In the genomic region with DNA sequence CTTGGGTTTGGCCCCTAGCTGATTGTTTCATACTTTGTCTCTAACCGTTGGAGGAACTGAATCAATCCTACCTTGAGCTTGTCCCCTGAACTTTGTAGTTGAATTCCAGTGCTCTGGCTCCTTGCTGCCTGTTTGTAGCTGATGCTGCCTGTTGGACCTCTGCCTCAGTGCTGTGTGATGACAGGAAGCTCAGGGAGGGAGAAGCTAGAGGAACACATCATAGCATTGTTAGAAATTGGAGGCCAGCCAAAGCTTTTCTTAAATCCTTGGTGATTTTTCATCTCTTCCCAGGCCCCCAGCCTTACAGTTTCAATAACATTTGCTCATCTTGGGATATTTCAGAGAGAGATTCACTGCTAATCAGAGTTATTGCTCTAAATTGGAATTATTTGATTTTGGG, we compare ENCODE assay signal across 11 cellular contexts. TPM values are rescaled to one million over a fixed set of nuclear protein-coding genes. Genes with fewer than 3 reads are reported as not detected.
DNase-seq lines count a peak whose midpoint lies in the region; ATAC-seq, FAIRE-seq and TF ChIP-seq lines count a peak whose summit lies in the region.
"Had no signal": no experiment of that assay in that cellular context is flagged by ENCODE, and none has a peak within 500 bp of the region (broad histone marks: within the 10 kb centered on the region; RNA-seq: fewer than 3 reads in every experiment).

No MANE protein-coding gene starts in this region.

- no peaks in the 10 kb centered on the region for H3K27me3 Mint-ChIP-seq in activated T-helper 2 cell treated with anti-CD3 and anti-CD28 coated beads, Interferon-gamma antibody, Interleukin-2, Interleukin-4, amounts not matched to agents 10 μg/mL and 5 μg/mL and 100 μg/mL, durations not matched to agents 14 hours and 24 hours and 36 hours (ENCODE audit: low read depth)
- no peaks in the 10 kb centered on the region for H3K27me3 Mint-ChIP-seq in progenitor cell of endocrine pancreas
- H3K27me3 Mint-ChIP-seq: IgD-negative memory B cell had no signal

- H3K27ac Mint-ChIP-seq in activated T-helper 2 cell treated with anti-CD3 and anti-CD28 coated beads, Interferon-gamma antibody, Interleukin-2, Interleukin-4, amounts not matched to agents 10 μg/mL and 5 μg/mL and 100 μg/mL, durations not matched to agents 14 hours and 24 hours and 36 hours = peak overlapping the region; percentile 4
- H3K27ac Mint-ChIP-seq in progenitor cell of endocrine pancreas = peak overlapping the region; percentile 6
- H3K27ac Mint-ChIP-seq: IgD-negative memory B cell had no signal

- H3K9me3 Mint-ChIP-seq in activated T-helper 2 cell treated with anti-CD3 and anti-CD28 coated beads, Interferon-gamma antibody, Interleukin-2, Interleukin-4, amounts not matched to agents 10 μg/mL and 5 μg/mL and 100 μg/mL, durations not matched to agents 14 hours and 24 hours and 36 hours = no peaks in the 10 kb centered on the region
- H3K9me3 Mint-ChIP-seq in progenitor cell of endocrine pancreas (ENCODE audit: low read depth) = no peaks in the 10 kb centered on the region
- H3K9me3 Mint-ChIP-seq: IgD-negative memory B cell had no signal

- H3K4me1 Mint-ChIP-seq in activated T-helper 2 cell treated with anti-CD3 and anti-CD28 coated beads, Interferon-gamma antibody, Interleukin-2, Interleukin-4, amounts not matched to agents 10 μg/mL and 5 μg/mL and 100 μg/mL, durations not matched to agents 14 hours and 24 hours and 36 hours (ENCODE audit: low read depth) = peaks cover 17% of the 10 kb centered on the region
- no peaks in the 10 kb centered on the region for H3K4me1 Mint-ChIP-seq in progenitor cell of endocrine pancreas (ENCODE audit: low read depth)

- H3K36me3 Mint-ChIP-seq in activated T-helper 2 cell treated with anti-CD3 and anti-CD28 coated beads, Interferon-gamma antibody, Interleukin-2, Interleukin-4, amounts not matched to agents 10 μg/mL and 5 μg/mL and 100 μg/mL, durations not matched to agents 14 hours and 24 hours and 36 hours (ENCODE audit: low read depth) = peaks cover 43% of the 10 kb centered on the region
- H3K36me3 Mint-ChIP-seq in progenitor cell of endocrine pancreas (ENCODE audit: insufficient read depth) = peaks cover 8% of the 10 kb centered on the region

- FAIRE-seq in frontal cortex (lab: Jason Lieb, UNC) = no peak
- FAIRE-seq: TTC549 had no signal

- DNase-seq in GM04504 (ENCODE audit: low read depth) = peak; percentile 38
- DNase-seq in activated T-helper 2 cell treated with anti-CD3 and anti-CD28 coated beads, Interferon-gamma antibody, Interleukin-2, Interleukin-4, amounts not matched to agents 10 μg/mL and 5 μg/mL and 100 μg/mL, durations not matched to agents 14 hours and 24 hours and 36 hours (ENCODE audit: low spot score) = no peak
- peak; percentile 56 to 58 for DNase-seq in frontal cortex (ENCODE audit: low spot score in 2 of 2)
- DNase-seq in progenitor cell of endocrine pancreas (ENCODE audit: low spot score, unreplicated experiment) = no peak
- DNase-seq in NCI-H748 treated with DMSO at 0.1 percent for 48 hours (lab: John Stamatoyannopoulos, UW) = no peak
- no peak for DNase-seq in DMS 273 treated with DMSO at 0.1 percent for 48 hours (lab: John Stamatoyannopoulos, UW)
- no peak for DNase-seq in ureter (ENCODE audit: low spot score)
- DNase-seq: gastrocnemius medialis had no signal

- TF ChIP-seq CTCF in progenitor cell of endocrine pancreas (IDR thresholded peaks at IDR 0.05; ENCODE audit: unreplicated experiment) = no peak

- intact Hi-C loops in activated T-helper 2 cell treated with anti-CD3 and anti-CD28 coated beads, Interferon-gamma antibody, Interleukin-2, Interleukin-4, amounts not matched to agents 10 μg/mL and 5 μg/mL and 100 μg/mL, durations not matched to agents 14 hours and 24 hours and 36 hours (cut with micrococcal nuclease) = no loop called here

- ATAC-seq in GM19351 (IDR thresholded peaks at IDR 0.05; ENCODE audit: unreplicated experiment) = no peak
- ATAC-seq: gastrocnemius medialis had no signal

- no peak overlapping the region for H3K4me3 Mint-ChIP-seq in activated T-helper 2 cell treated with anti-CD3 and anti-CD28 coated beads, Interferon-gamma antibody, Interleukin-2, Interleukin-4, amounts not matched to agents 10 μg/mL and 5 μg/mL and 100 μg/mL, durations not matched to agents 14 hours and 24 hours and 36 hours (ENCODE audit: low read depth)
- no peak overlapping the region for H3K4me3 Mint-ChIP-seq in progenitor cell of endocrine pancreas (ENCODE audit: low read depth)

RNA-seq across cellular contexts. Expression of a gene that starts 34.0 kb away (rescaled TPM):
- total RNA-seq in activated T-helper 2 cell treated with anti-CD3 and anti-CD28 coated beads, Interferon-gamma antibody, Interleukin-2, Interleukin-4, amounts not matched to agents 10 μg/mL and 5 μg/mL and 100 μg/mL, durations not matched to agents 14 hours and 24 hours and 36 hours = 210 and 212 TPM in 2 replicates
- 306 TPM for total RNA-seq in frontal cortex
- total RNA-seq in progenitor cell of endocrine pancreas = 241 and 285 TPM in 2 replicates
- total RNA-seq in ureter = 353 TPM

Comparison
In these comparisons a context has a peak if more than half of its experiments do, and no peak if none do; other contexts are left out.
1. DNase-seq: peak in GM04504 (single experiment) and frontal cortex (2 of 2); none in activated T-helper 2 cell treated with anti-CD3 and anti-CD28 coated beads, Interferon-gamma antibody, Interleukin-2, Interleukin-4, amounts not matched to agents 10 μg/mL and 5 μg/mL and 100 μg/mL, durations not matched to agents 14 hours and 24 hours and 36 hours (single experiment), progenitor cell of endocrine pancreas (single experiment), NCI-H748 treated with DMSO at 0.1 percent for 48 hours (single experiment), DMS 273 treated with DMSO at 0.1 percent for 48 hours (single experiment) and ureter (single experiment).